ENCODE assay signal across 8 cellular contexts in genomic region chr3:182793663-182794454, GRCh38. TPM values are rescaled to one million over a fixed set of nuclear protein-coding genes. Genes with fewer than 3 reads are reported as not detected.
A peak's percentile ranks its signal among the peaks of the same experiment; 100 is the strongest.
DNase-seq lines count a peak whose midpoint lies in the region; ATAC-seq and TF ChIP-seq lines count a peak whose summit lies in the region.

No MANE protein-coding gene starts in this region.

- intact Hi-C loops in heart right ventricle (cut with DNase I) (loop anchor here in 2 of 10 donors (5.0 kb wide), 2 partner anchors 33 to 183 kb away; no protein-coding TSS in a partner anchor), prostate gland (cut with DNase I) (no loop called here), aorta (cut with DNase I) (loop anchor here in 1 of 2 donors (10.0 kb wide), 1 partner anchor 79 kb away; no protein-coding TSS in a partner anchor)

- TF ChIP-seq CTCF in heart right ventricle (IDR thresholded peaks at IDR 0.05) (no peak), prostate gland (IDR thresholded peaks at IDR 0.05) (peak in 1 of 4 experiments; percentile 19)

- H3K27ac ChIP-seq in heart right ventricle, result peak overlapping the region; percentile 90 to 97 (median 93)
- peak overlapping the region; percentile 94 to 97 for H3K27ac ChIP-seq in prostate gland
- H3K27ac ChIP-seq in aorta (ENCODE audit: low read depth in 1 of 2, low read length in 2 of 2), result peak overlapping the region; percentile 70 to 84

- H3K4me1 ChIP-seq in heart right ventricle (peaks cover 0 to 50% (median 36%) of the 10 kb centered on the region in 9 donors), prostate gland (replicated peaks) (peaks cover 5% of the 10 kb centered on the region), aorta (ENCODE audit: control insufficient read depth in 1 of 2, insufficient read depth in 2 of 2, low read length in 2 of 2) (no peaks in the 10 kb centered on the region)

- no peak for TF ChIP-seq POLR2A in prostate gland (IDR thresholded peaks at IDR 0.05)

- peak; percentile 34 for ATAC-seq in GM19463 (IDR thresholded peaks at IDR 0.05; ENCODE audit: unreplicated experiment)
- peak; percentile 29 for ATAC-seq in HG03565 (IDR thresholded peaks at IDR 0.05; ENCODE audit: unreplicated experiment)
- peak; percentile 43 to 84 (median 56) for ATAC-seq in heart right ventricle
- peak; percentile 68 for ATAC-seq in aorta (ENCODE audit: low FRiP score)

- H3K4me3 ChIP-seq in heart right ventricle, result peak overlapping the region; percentile 78 to 96 (median 88)
- H3K4me3 ChIP-seq in prostate gland, result peak overlapping the region; percentile 83 to 96
- H3K4me3 ChIP-seq in aorta (ENCODE audit: low read length in 2 of 2), result peak overlapping the region; percentile 95 to 97

- DNase-seq in COR-L47 (lab: John Stamatoyannopoulos, UW) (peak; percentile 42), SK-N-DZ (ENCODE audit: low spot score) (peak; percentile 31), heart right ventricle (peak; percentile 32 to 37), prostate gland (ENCODE audit: low spot score) (peak; percentile 40), aorta (peak; percentile 63 to 84)
- peak; percentile 6 for DNase-seq in activated naive CD8-positive, alpha-beta T cell treated with anti-CD3 and anti-CD28 coated beads, Interleukin-2, amount 50 U/mL, for 16 hours (ENCODE audit: low read depth, low spot score)

- H3K36me3 ChIP-seq in heart right ventricle (no peaks in the 10 kb centered on the region), prostate gland (no peaks in the 10 kb centered on the region), aorta (ENCODE audit: control insufficient read depth in 1 of 2, insufficient read depth in 2 of 2, low read length in 1 of 2) (no peaks in the 10 kb centered on the region)

- H3K27me3 ChIP-seq in heart right ventricle (no peaks in the 10 kb centered on the region), prostate gland (replicated peaks; ENCODE audit: insufficient read depth) (no peaks in the 10 kb centered on the region), aorta (ENCODE audit: control insufficient read depth in 1 of 2, insufficient read depth in 2 of 2, low read length in 1 of 2) (no peaks in the 10 kb centered on the region)

- H3K9me3 ChIP-seq in heart right ventricle (no peaks in the 10 kb centered on the region), prostate gland (no peaks in the 10 kb centered on the region), aorta (ENCODE audit: control insufficient read depth, low read length) (no peaks in the 10 kb centered on the region)

- WGBS in heart right ventricle, 2 donors, result 0% methylated on average over 70 to 86 of the region's 86 CpGs
- WGBS in prostate gland, result under 1% methylated on average over 56 of the region's 86 CpGs
- WGBS in aorta, 2 donors, result 0 to 1% methylated on average over 60 to 86 of the region's 86 CpGs

RNA-seq across cellular contexts. Expression of gene ATP11B, which starts 0.6 kb away (rescaled TPM):
- 9.5 and 10.1 TPM in 2 replicates for polyA plus RNA-seq in SK-N-DZ (2014; cell fraction: cytosol; rRNA removed)
- 18.1 and 18.4 TPM in 2 replicates for polyA plus RNA-seq in SK-N-DZ (2014; cell fraction: nucleus; rRNA removed)
- total RNA-seq in heart right ventricle (10 to 100 TPM; 29.4 to 47.8 (median 38.1) TPM), prostate gland (100 to 1,000 TPM; 120 to 122 TPM), aorta (10 to 100 TPM; 62.5 to 70.3 TPM)
- polyA plus RNA-seq in heart right ventricle (1 to 10 TPM; 5.3 to 6.6 TPM), aorta (10 to 100 TPM in 1 of 2 donors, 1 to 10 TPM in 1; 8.9 to 12.4 TPM)

Comparison
In these comparisons a context has a peak if more than half of its experiments do, and no peak if none do; other contexts are left out.
1. Peak in every context shown above with its lines: DNase-seq, ATAC-seq, H3K4me3 ChIP-seq and H3K27ac ChIP-seq.
2. DNase-seq: peak in every context shown above with its lines; median percentile 74 in aorta; 42 in COR-L47; 40 in prostate gland; 34 in heart right ventricle; 31 in SK-N-DZ; 6 in activated naive CD8-positive, alpha-beta T cell treated with anti-CD3 and anti-CD28 coated beads, Interleukin-2, amount 50 U/mL, for 16 hours.